In genomic region chr1:24151175-24151533, GRCh38 we compare ENCODE assay signal across 8 cellular contexts. TPM values are rescaled to one million over a fixed set of nuclear protein-coding genes. Genes with fewer than 3 reads are reported as not detected.
DNase-seq lines count a peak whose midpoint lies in the region; ATAC-seq and TF ChIP-seq lines count a peak whose summit lies in the region.

No MANE protein-coding gene starts in this region.

- CTCF ChIA-PET in CD4-positive, alpha-beta T cell (lab: Charles Lee), result interaction anchor here (0.6 to 2.4 kb wide), 7 partner anchors 48 to 684 kb away, joined by 3 to 14 read pairs (median 5); no protein-coding TSS in a partner anchor

- intact Hi-C loops in CD4-positive, alpha-beta T cell (cut with DNase I, micrococcal nuclease), result loop anchor here in 1 of 2 experiments (2.0 kb wide), 1 partner anchor 486 kb away; no protein-coding TSS in a partner anchor
- intact Hi-C loops in left colon (cut with DNase I, micrococcal nuclease), result no loop called here

- peak overlapping the region; percentile 44 for H3K4me3 Mint-ChIP-seq in CD4-positive, alpha-beta T cell
- H3K4me3 Mint-ChIP-seq in T-helper 17 cell, result peak overlapping the region; percentile 66

- H3K9me3 Mint-ChIP-seq in CD4-positive, alpha-beta T cell, result no peaks in the 10 kb centered on the region

- H3K9ac ChIP-seq in Loucy (ENCODE audit: low read depth, low read length, poor library complexity, severe bottlenecking), result no peak overlapping the region

- no peaks in the 10 kb centered on the region for H3K9me3 ChIP-seq in CD4-positive, alpha-beta T cell (ENCODE audit: control insufficient read depth, low read length)
- H3K9me3 ChIP-seq in Loucy (ENCODE audit: insufficient read depth, low read depth, low read length) (no peaks in the 10 kb centered on the region), T-helper 17 cell (ENCODE audit: control insufficient read depth, low read length, poor library complexity, severe bottlenecking) (no peaks in the 10 kb centered on the region), MG63 (no peaks in the 10 kb centered on the region)

- H3K4me1 ChIP-seq in Loucy (ENCODE audit: insufficient read depth, low read length, poor library complexity, severe bottlenecking), result peaks cover 4% of the 10 kb centered on the region

- H3K27ac Mint-ChIP-seq in CD4-positive, alpha-beta T cell, result no peak overlapping the region
- no peak overlapping the region for H3K27ac Mint-ChIP-seq in T-helper 17 cell

- no peak for ATAC-seq in CD4-positive, alpha-beta T cell (ENCODE audit: poor library complexity)
- peak; percentile 6 for ATAC-seq in T-helper 17 cell
- ATAC-seq in left colon, result peak; percentile 67

- no peaks in the 10 kb centered on the region for H3K36me3 Mint-ChIP-seq in CD4-positive, alpha-beta T cell (ENCODE audit: low read depth)
- peaks cover 4% of the 10 kb centered on the region for H3K36me3 Mint-ChIP-seq in T-helper 17 cell (ENCODE audit: low read depth)

- H3K27me3 Mint-ChIP-seq in CD4-positive, alpha-beta T cell, result peaks cover 45% of the 10 kb centered on the region
- H3K27me3 Mint-ChIP-seq in T-helper 17 cell, result peaks cover 69% of the 10 kb centered on the region

- H2AFZ ChIP-seq in Loucy (ENCODE audit: low read length), result peak overlapping the region; percentile 95

- H3K36me3 ChIP-seq in Loucy (ENCODE audit: insufficient read depth, low read length) (no peaks in the 10 kb centered on the region), MG63 (no peaks in the 10 kb centered on the region)

- peaks cover 23% of the 10 kb centered on the region for H3K27me3 ChIP-seq in CD4-positive, alpha-beta T cell (ENCODE audit: control insufficient read depth, insufficient read depth, low read length)
- H3K27me3 ChIP-seq in Loucy (ENCODE audit: insufficient read depth, low read length, poor library complexity, severe bottlenecking) (no peaks in the 10 kb centered on the region), MG63 (no peaks in the 10 kb centered on the region)

- H3K27ac ChIP-seq in CD4-positive, alpha-beta T cell (ENCODE audit: low read depth, low read length), result no peak overlapping the region

- no peaks in the 10 kb centered on the region for H3F3A ChIP-seq in Loucy (ENCODE audit: low read depth)

- H3K4me2 ChIP-seq in Loucy (ENCODE audit: low read depth, low read length, poor library complexity, severe bottlenecking), result peak overlapping the region; percentile 67

- H3K79me2 ChIP-seq in Loucy (ENCODE audit: insufficient read depth, low read length), result no peaks in the 10 kb centered on the region

- H3K4me3 ChIP-seq in Loucy (ENCODE audit: low read length, poor library complexity, severe bottlenecking) (no peak overlapping the region), MG63 (no peak overlapping the region)

- POLR2A ChIA-PET in CD4-positive, alpha-beta T cell (lab: Charles Lee), result no interaction called here

- no peak for DNase-seq in CD4-positive, alpha-beta T cell
- DNase-seq in T-helper 17 cell (no peak), left colon (peak; percentile 82 to 87), SIG-M5 treated with dmso at 0.1 percent for 504 hours (lab: John Stamatoyannopoulos, UW; ENCODE audit: unreplicated experiment) (no peak), NCI-H1694 treated with DMSO at 0.1 percent for 48 hours (lab: John Stamatoyannopoulos, UW) (no peak), cerebellar nuclear complex (lab: John Stamatoyannopoulos, UW) (no peak), MG63 (no peak)

- no peaks in the 10 kb centered on the region for H4K20me1 ChIP-seq in Loucy (ENCODE audit: insufficient read depth, low read length, poor library complexity, severe bottlenecking)

- no peaks in the 10 kb centered on the region for H3K9me2 ChIP-seq in Loucy (replicated peaks; ENCODE audit: low read depth, low read length)

- peaks cover 11% of the 10 kb centered on the region for H3K4me1 Mint-ChIP-seq in CD4-positive, alpha-beta T cell (ENCODE audit: low read depth)
- H3K4me1 Mint-ChIP-seq in T-helper 17 cell, result peaks cover 12% of the 10 kb centered on the region

- TF ChIP-seq CTCF in CD4-positive, alpha-beta T cell (IDR thresholded peaks at IDR 0.05), result no peak
- no peak for TF ChIP-seq CTCF in Loucy (conservative IDR thresholded peaks at IDR 0.05; ENCODE audit: low read length)

RNA-seq across cellular contexts. Expression of gene IL22RA1, which starts 8.2 kb away (rescaled TPM):
- total RNA-seq in CD4-positive, alpha-beta T cell, result not detected
- total RNA-seq in T-helper 17 cell (not detected), left colon (10 to 100 TPM; 26.6 to 40.0 TPM)
- total RNA-seq in MG63 (2014; rRNA removed; shearing (Covaris generic); ENCODE audit: low replicate concordance), result 0.86 TPM in 1 of 2 replicates, not detected in the other

RNA-seq across cellular contexts. Expression of gene IFNLR1, which starts 35.9 kb away (rescaled TPM):
- total RNA-seq in CD4-positive, alpha-beta T cell, result 1 to 10 TPM; 1.2 to 1.3 TPM
- total RNA-seq in T-helper 17 cell (1 to 10 TPM in 1 of 2 donors, under 1 TPM in 1; 0.65 to 1.3 TPM), left colon (10 to 100 TPM; 11.3 to 23.2 TPM)
- total RNA-seq in MG63 (2014; rRNA removed; shearing (Covaris generic); ENCODE audit: low replicate concordance), result 0.25 and 0.36 TPM in 2 replicates

RNA-seq across cellular contexts. Expression of gene MYOM3, which starts 39.2 kb away (rescaled TPM):
- total RNA-seq in CD4-positive, alpha-beta T cell, result not detected
- total RNA-seq in T-helper 17 cell (not detected), left colon (1 to 10 TPM; 4.1 to 4.2 TPM)
- total RNA-seq in MG63 (2014; rRNA removed; shearing (Covaris generic); ENCODE audit: low replicate concordance), result 0.13 TPM in 1 of 2 replicates, not detected in the other

Comparison
In these comparisons a context has a peak if more than half of its experiments do, and no peak if none do; other contexts are left out.
1. DNase-seq: peak in left colon (2 of 2); none in CD4-positive, alpha-beta T cell (0 of 10), T-helper 17 cell (0 of 3), SIG-M5 treated with dmso at 0.1 percent for 504 hours (single experiment), NCI-H1694 treated with DMSO at 0.1 percent for 48 hours (single experiment), cerebellar nuclear complex (0 of 2) and MG63 (single experiment).
2. RNA of gene IL22RA1, which starts 8.2 kb away (total RNA-seq): 26.6 to 40.0 TPM in left colon; not detected in CD4-positive, alpha-beta T cell, not detected in T-helper 17 cell and 0.86 TPM in MG63; every median in the first group is over 10 times any median in the second.